Comparison of ENCODE assay signal across 12 cellular contexts in the genomic region with DNA sequence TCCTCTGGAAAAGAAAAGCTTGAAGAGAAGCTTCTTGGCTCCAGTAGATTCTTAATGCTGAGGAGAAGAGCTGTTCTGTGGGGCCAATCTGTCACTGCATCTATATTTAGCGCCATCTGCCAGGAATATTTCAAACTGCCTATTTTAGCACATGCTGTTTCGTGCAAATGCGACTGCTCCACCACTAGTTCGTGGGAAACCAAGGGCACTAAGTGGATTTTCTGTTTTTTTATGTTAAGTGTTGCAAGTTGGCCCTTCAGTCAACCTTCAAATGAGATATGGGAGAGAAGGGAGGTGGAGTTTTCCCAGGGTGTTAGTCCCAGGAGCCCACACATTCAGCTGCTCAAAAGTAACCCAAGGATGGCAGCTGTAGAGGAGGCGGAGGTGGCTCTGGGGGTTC.
DNase-seq lines count a peak whose midpoint lies in the region; TF ChIP-seq lines count a peak whose summit lies in the region.
"Had no signal": no experiment of that assay in that cellular context is flagged by ENCODE, and none has a peak within 500 bp of the region (broad histone marks: within the 10 kb centered on the region; RNA-seq: fewer than 3 reads in every experiment).

No MANE protein-coding gene starts in this region.

- H3K79me2 ChIP-seq in neural cell (replicated peaks; ENCODE audit: insufficient read depth, low read length): no peaks in the 10 kb centered on the region

- H3K36me3 ChIP-seq in neural cell (ENCODE audit: insufficient read depth, low read length): no peaks in the 10 kb centered on the region
- H3K36me3 ChIP-seq: colonic mucosa, suprapubic skin had no signal

- H3K27ac ChIP-seq in C4-2B (no peak overlapping the region), neural cell (ENCODE audit: low read length) (peak overlapping the region; percentile 40)
- H3K27ac ChIP-seq: colonic mucosa, suprapubic skin had no signal

- H3K9me2 ChIP-seq in neural cell (ENCODE audit: insufficient read depth, low read length): no peaks in the 10 kb centered on the region

- peak; percentile 57 for TF ChIP-seq RAD21 in neural cell (conservative IDR thresholded peaks at IDR 0.05)

- TF ChIP-seq EP300 in neural cell (conservative IDR thresholded peaks at IDR 0.05; ENCODE audit: poor library complexity, severe bottlenecking): peak; percentile 29

- TF ChIP-seq CTCF in C4-2B (conservative IDR thresholded peaks at IDR 0.05) (peak; percentile 21), neural cell (IDR thresholded peaks at IDR 0.05; ENCODE audit: poor library complexity, severe bottlenecking) (peak; percentile 54), CD14-positive monocyte (IDR thresholded peaks at IDR 0.05) (no peak)

- intact Hi-C loops in CD14-positive monocyte (cut with micrococcal nuclease): no loop called here

- no peak overlapping the region for H3K4me2 ChIP-seq in neural cell (ENCODE audit: low read length)

- peaks cover 0 to 7% (median 4%) of the 10 kb centered on the region in 7 donors for H3K9me3 Mint-ChIP-seq in CD14-positive monocyte

- H2AFZ ChIP-seq in neural cell (ENCODE audit: low read depth, low read length): no peak overlapping the region

- peaks cover 2% of the 10 kb centered on the region in 3 donors for H3K27me3 Mint-ChIP-seq in CD14-positive monocyte (ENCODE audit: low read depth in 3 of 3)

- peak; percentile 62 for DNase-seq in MV-4-11 (lab: John Stamatoyannopoulos, UW)
- DNase-seq in brain pericyte (ENCODE audit: low read depth, low spot score): peak; percentile 26
- DNase-seq in stimulated activated CD8-positive, alpha-beta memory T cell treated with anti-CD3 and anti-CD28 coated beads, Interleukin-4, amount 100 ng/mL, for 48 hours: no peak
- DNase-seq in central memory CD4-positive, alpha-beta T cell: no peak
- no peak for DNase-seq in GOT3 (lab: John Stamatoyannopoulos, UW)
- DNase-seq in CD14-positive monocyte (ENCODE audit: low spot score): no peak
- DNase-seq: colonic mucosa; DMS153; stimulated activated CD4-positive, alpha-beta T cell treated with anti-CD3 and anti-CD28 coated beads, Interleukin-4, amount 100 ng/mL, for 1 hour had no signal

- H3K36me3 Mint-ChIP-seq in CD14-positive monocyte: no peaks in the 10 kb centered on the region

- no peak overlapping the region for H3K27ac Mint-ChIP-seq in CD14-positive monocyte

- H3K4me3 ChIP-seq in neural cell (ENCODE audit: low read length): no peak overlapping the region
- H3K4me3 ChIP-seq: colonic mucosa, suprapubic skin had no signal

- H3K27me3 ChIP-seq in neural cell (ENCODE audit: insufficient read depth, low read depth, low read length): no peaks in the 10 kb centered on the region
- H3K27me3 ChIP-seq: colonic mucosa, suprapubic skin had no signal

- H4K20me1 ChIP-seq in neural cell (ENCODE audit: insufficient read depth): no peaks in the 10 kb centered on the region

- H3K9me3 ChIP-seq in neural cell (ENCODE audit: low read length): no peaks in the 10 kb centered on the region
- H3K9me3 ChIP-seq: colonic mucosa, suprapubic skin had no signal

- H3F3A ChIP-seq in neural cell (ENCODE audit: insufficient read depth, low read length, poor library complexity, severe bottlenecking): no peaks in the 10 kb centered on the region

- H3K4me3 Mint-ChIP-seq in CD14-positive monocyte: peak overlapping the region in 1 of 2 donors; percentile 5

- peaks cover 15% of the 10 kb centered on the region for H3K4me1 Mint-ChIP-seq in CD14-positive monocyte

- no peak overlapping the region for H3K9ac ChIP-seq in neural cell (ENCODE audit: low read length)

TF ChIP-seq in neural cell, 6 proteins besides CTCF, POLR2A, EP300 and RAD21:
- TF ChIP-seq SMC3 (conservative IDR thresholded peaks at IDR 0.05; ENCODE audit: poor library complexity): peak; percentile 51
- TF ChIP-seq, protein P1, sequence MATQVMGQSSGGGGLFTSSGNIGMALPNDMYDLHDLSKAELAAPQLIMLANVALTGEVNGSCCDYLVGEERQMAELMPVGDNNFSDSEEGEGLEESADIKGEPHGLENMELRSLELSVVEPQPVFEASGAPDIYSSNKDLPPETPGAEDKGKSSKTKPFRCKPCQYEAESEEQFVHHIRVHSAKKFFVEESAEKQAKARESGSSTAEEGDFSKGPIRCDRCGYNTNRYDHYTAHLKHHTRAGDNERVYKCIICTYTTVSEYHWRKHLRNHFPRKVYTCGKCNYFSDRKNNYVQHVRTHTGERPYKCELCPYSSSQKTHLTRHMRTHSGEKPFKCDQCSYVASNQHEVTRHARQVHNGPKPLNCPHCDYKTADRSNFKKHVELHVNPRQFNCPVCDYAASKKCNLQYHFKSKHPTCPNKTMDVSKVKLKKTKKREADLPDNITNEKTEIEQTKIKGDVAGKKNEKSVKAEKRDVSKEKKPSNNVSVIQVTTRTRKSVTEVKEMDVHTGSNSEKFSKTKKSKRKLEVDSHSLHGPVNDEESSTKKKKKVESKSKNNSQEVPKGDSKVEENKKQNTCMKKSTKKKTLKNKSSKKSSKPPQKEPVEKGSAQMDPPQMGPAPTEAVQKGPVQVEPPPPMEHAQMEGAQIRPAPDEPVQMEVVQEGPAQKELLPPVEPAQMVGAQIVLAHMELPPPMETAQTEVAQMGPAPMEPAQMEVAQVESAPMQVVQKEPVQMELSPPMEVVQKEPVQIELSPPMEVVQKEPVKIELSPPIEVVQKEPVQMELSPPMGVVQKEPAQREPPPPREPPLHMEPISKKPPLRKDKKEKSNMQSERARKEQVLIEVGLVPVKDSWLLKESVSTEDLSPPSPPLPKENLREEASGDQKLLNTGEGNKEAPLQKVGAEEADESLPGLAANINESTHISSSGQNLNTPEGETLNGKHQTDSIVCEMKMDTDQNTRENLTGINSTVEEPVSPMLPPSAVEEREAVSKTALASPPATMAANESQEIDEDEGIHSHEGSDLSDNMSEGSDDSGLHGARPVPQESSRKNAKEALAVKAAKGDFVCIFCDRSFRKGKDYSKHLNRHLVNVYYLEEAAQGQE (IDR thresholded peaks at IDR 0.05; ENCODE audit: borderline replicate concordance): no peak
TF ChIP-seq in neural cell: peak in this region for 1.

Comparison
In these comparisons a context has a peak if more than half of its experiments do, and no peak if none do; other contexts are left out.
1. DNase-seq: peak in MV-4-11 (single experiment) and brain pericyte (single experiment); none in stimulated activated CD8-positive, alpha-beta memory T cell treated with anti-CD3 and anti-CD28 coated beads, Interleukin-4, amount 100 ng/mL, for 48 hours (single experiment), central memory CD4-positive, alpha-beta T cell (single experiment), GOT3 (single experiment) and CD14-positive monocyte (single experiment).